Comparison of ENCODE assay signal across 8 cellular contexts in genomic region chr1:110524311-110525249, GRCh38. TPM values are rescaled to one million over a fixed set of nuclear protein-coding genes. Genes with fewer than 3 reads are reported as not detected.
DNase-seq lines count a peak whose midpoint lies in the region; ATAC-seq, FAIRE-seq and TF ChIP-seq lines count a peak whose summit lies in the region.

No MANE protein-coding gene starts in this region.

- no peaks in the 10 kb centered on the region for H3K79me2 ChIP-seq in SU-DHL-6 (ENCODE audit: insufficient read depth, low read length)
- H3K79me2 ChIP-seq in astrocyte (ENCODE audit: insufficient read depth, low read length) = no peaks in the 10 kb centered on the region

- H3K4me1 ChIP-seq in astrocyte (ENCODE audit: insufficient read depth, low read length) = no peaks in the 10 kb centered on the region

- no peak overlapping the region for H3K9ac ChIP-seq in SU-DHL-6 (ENCODE audit: low read length)
- H3K9ac ChIP-seq in astrocyte (ENCODE audit: low read length) = no peak overlapping the region

- H3K9me3 Mint-ChIP-seq in astrocyte (ENCODE audit: unreplicated experiment) = peaks cover under 1% of the 10 kb centered on the region

- FAIRE-seq in astrocyte (lab: Jason Lieb, UNC) = no peak

- DNase-seq in Daoy (ENCODE audit: low read depth) (peak; percentile 77), MV-4-11 (lab: John Stamatoyannopoulos, UW) (peak; percentile 28), astrocyte (ENCODE audit: low read depth) (no peak), iPS DF 4.7 (ENCODE audit: extremely low read depth, low spot score) (peak; percentile 66)
- peak; percentile 33 to 44 for DNase-seq in stimulated activated CD4-positive, alpha-beta T cell treated with anti-CD3 and anti-CD28 coated beads, Interleukin-15, amount 100 ng/mL, for 48 hours (ENCODE audit: low read depth in 2 of 2)

- peaks cover 84% of the 10 kb centered on the region for H3K27me3 Mint-ChIP-seq in astrocyte (ENCODE audit: low read depth, unreplicated experiment)

- no peaks in the 10 kb centered on the region for H4K20me1 ChIP-seq in SU-DHL-6 (ENCODE audit: low read depth, low read length)
- H4K20me1 ChIP-seq in astrocyte (ENCODE audit: insufficient read depth, low read length) = no peaks in the 10 kb centered on the region

- H3K4me3 ChIP-seq in SU-DHL-6 (ENCODE audit: insufficient read depth, low read length, poor library complexity, severe bottlenecking) = no peak overlapping the region
- H3K4me3 ChIP-seq in astrocyte (ENCODE audit: insufficient read depth, low read depth, low read length) = no peak overlapping the region

- no peak overlapping the region for H3K27ac Mint-ChIP-seq in astrocyte (ENCODE audit: unreplicated experiment)

- H3K9me2 ChIP-seq in SU-DHL-6 (replicated peaks; ENCODE audit: insufficient read depth, low read length) = no peaks in the 10 kb centered on the region

- H3K9me3 ChIP-seq in SU-DHL-6 (ENCODE audit: insufficient read depth, low read length) (no peaks in the 10 kb centered on the region), astrocyte (ENCODE audit: insufficient read depth, low read depth, low read length) (no peaks in the 10 kb centered on the region)

- H3K4me1 Mint-ChIP-seq in astrocyte (ENCODE audit: low read depth, unreplicated experiment) = peaks cover 9% of the 10 kb centered on the region

- H3K27me3 ChIP-seq in SU-DHL-6 (ENCODE audit: low read length) (no peaks in the 10 kb centered on the region), astrocyte (ENCODE audit: insufficient read depth, low read length) (peaks cover 19% of the 10 kb centered on the region)

- ATAC-seq in HG02870 (IDR thresholded peaks at IDR 0.05; ENCODE audit: unreplicated experiment) (no peak), HG02571 (IDR thresholded peaks at IDR 0.05; ENCODE audit: unreplicated experiment) (no peak)

- no peak overlapping the region for H3K4me2 ChIP-seq in SU-DHL-6 (ENCODE audit: low read depth, low read length, poor library complexity, severe bottlenecking)
- H3K4me2 ChIP-seq in astrocyte (ENCODE audit: low read length) = peak overlapping the region; percentile 32

- H3K4me3 Mint-ChIP-seq in astrocyte (ENCODE audit: unreplicated experiment) = no peak overlapping the region

- H3K27ac ChIP-seq in SU-DHL-6 (ENCODE audit: low read depth, low read length) (no peak overlapping the region), astrocyte (ENCODE audit: low read depth, low read length) (no peak overlapping the region)

- no peaks in the 10 kb centered on the region for H3K36me3 Mint-ChIP-seq in astrocyte (ENCODE audit: low read depth, unreplicated experiment)

- no peaks in the 10 kb centered on the region for H3K36me3 ChIP-seq in SU-DHL-6 (ENCODE audit: low read length)
- no peaks in the 10 kb centered on the region for H3K36me3 ChIP-seq in astrocyte (ENCODE audit: insufficient read depth, low read length)

- H3F3A ChIP-seq in SU-DHL-6 (ENCODE audit: insufficient read depth) = no peaks in the 10 kb centered on the region

- H2AFZ ChIP-seq in SU-DHL-6 (ENCODE audit: low read depth, low read length, severe bottlenecking) (no peak overlapping the region), astrocyte (ENCODE audit: low read depth, low read length) (no peak overlapping the region)

- TF ChIP-seq CTCF in SU-DHL-6 (IDR thresholded peaks at IDR 0.05; ENCODE audit: insufficient read depth, low read length, poor library complexity, severe bottlenecking) (peak; percentile 45), astrocyte (IDR thresholded peaks at IDR 0.05; ENCODE audit: insufficient read depth, low read depth, low read length) (peak; percentile 51)

RNA-seq across cellular contexts. Expression of gene KCNA10, which starts 5.6 kb away (rescaled TPM):
- total RNA-seq in Daoy (2014; rRNA removed; shearing (Covaris generic)) = not detected in 2 replicates
- total RNA-seq in astrocyte = not detected in 2 replicates
